In the genomic region with DNA sequence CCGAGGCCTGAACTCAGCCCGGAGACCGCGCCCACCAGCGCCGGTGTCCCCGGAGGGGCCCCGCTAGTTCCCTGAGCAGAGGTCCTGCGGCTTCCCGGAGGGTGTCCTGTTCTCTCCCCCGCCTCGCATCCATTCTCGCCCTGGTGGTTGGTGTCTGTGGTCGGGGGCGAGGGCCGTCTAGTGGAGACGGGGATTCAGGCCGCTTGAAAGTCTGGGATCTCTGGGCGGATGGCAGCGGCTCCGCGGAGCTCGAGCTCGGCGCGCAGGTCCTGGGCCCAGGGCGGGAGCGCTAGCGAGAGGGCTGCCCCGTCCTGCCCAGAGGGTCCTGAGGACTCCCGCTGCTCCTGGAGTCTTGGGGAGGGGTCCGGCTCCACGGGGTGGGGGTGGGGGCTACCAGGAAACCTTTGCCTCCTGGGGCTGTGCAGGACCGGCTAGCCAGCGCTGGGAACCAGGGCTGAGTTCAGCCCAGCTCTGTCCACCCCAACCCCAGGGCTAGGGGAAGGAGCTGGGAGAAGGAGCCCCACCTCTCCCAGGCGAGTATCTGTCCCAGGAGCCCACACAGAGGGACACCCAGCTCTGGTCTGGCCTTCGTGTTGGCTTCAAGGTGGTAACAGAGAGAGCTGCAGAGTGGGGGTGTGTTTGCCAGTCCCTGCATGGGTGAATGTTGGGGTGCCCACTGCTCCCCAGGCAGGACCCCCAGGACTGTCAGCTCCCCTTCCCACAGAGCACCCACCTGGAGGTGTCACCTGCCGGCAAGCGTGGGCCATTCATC, we compare ENCODE assay signal across 16 cellular contexts. TPM values are rescaled to one million over a fixed set of nuclear protein-coding genes. Genes with fewer than 3 reads are reported as not detected.
DNase-seq lines count a peak whose midpoint lies in the region; ATAC-seq and TF ChIP-seq lines count a peak whose summit lies in the region.
"Had no signal": no experiment of that assay in that cellular context is flagged by ENCODE, and none has a peak within 500 bp of the region (broad histone marks: within the 10 kb centered on the region; RNA-seq: fewer than 3 reads in every experiment).

No MANE protein-coding gene starts in this region.

- intact Hi-C loops in Calu3 (cut with micrococcal nuclease; ENCODE audit: unreplicated experiment), result no loop called here
- intact Hi-C loops in OCI-LY7 (cut with micrococcal nuclease; ENCODE audit: unreplicated experiment), result no loop called here

- H3K79me2 ChIP-seq in OCI-LY7 (ENCODE audit: insufficient read depth, low read depth, low read length) (no peaks in the 10 kb centered on the region), hepatocyte (no peaks in the 10 kb centered on the region)
- H3K79me2 ChIP-seq: parathyroid adenoma had no signal

- H3K4me3 Mint-ChIP-seq in Calu3 (ENCODE audit: low read depth, unreplicated experiment), result peak overlapping the region; percentile 47
- H3K4me3 Mint-ChIP-seq in nephron progenitor cell, result peak overlapping the region; percentile 58

- DNase-seq in Calu3 (no peak), OCI-LY7 (ENCODE audit: low spot score) (no peak), hepatocyte (ENCODE audit: low spot score) (peak; percentile 32), nephron progenitor cell (peak; percentile 63), A172 (ENCODE audit: low spot score) (no peak)
- no peak for DNase-seq in stimulated activated CD8-positive, alpha-beta memory T cell treated with anti-CD3 and anti-CD28 coated beads, Interleukin-4, amount 100 ng/mL, for 48 hours
- DNase-seq: anterior cingulate cortex, NCI-H2227 treated with DMSO at 0.1 percent for 48 hours had no signal

- CTCF ChIA-PET in Calu3 (lab: Charles Lee) (interaction anchor here (0.7 kb wide), 1 partner anchor 47 kb away, joined by 4 read pairs; no protein-coding TSS in a partner anchor), OCI-LY7 (lab: Charles Lee; ENCODE audit: unreplicated experiment) (no interaction called here)

- no TSS peak for BruUV-seq in Calu3 (replicated peaks; lab: Mats Ljungman, UMichigan)
- BruUV-seq in OCI-LY7 (replicated peaks; lab: Mats Ljungman, UMichigan), result no TSS peak

- no peaks in the 10 kb centered on the region for H3K9me2 ChIP-seq in OCI-LY7 (ENCODE audit: insufficient read depth, low read length)
- H3K9me2 ChIP-seq in hepatocyte (replicated peaks; ENCODE audit: insufficient read depth), result no peaks in the 10 kb centered on the region

- no peaks in the 10 kb centered on the region for H4K20me1 ChIP-seq in OCI-LY7 (ENCODE audit: insufficient read depth, low read length)
- H4K20me1 ChIP-seq in hepatocyte (ENCODE audit: insufficient read depth, poor library complexity, severe bottlenecking), result no peaks in the 10 kb centered on the region

- H3K4me1 Mint-ChIP-seq in Calu3 (ENCODE audit: low read depth, unreplicated experiment) (peaks cover 18% of the 10 kb centered on the region), nephron progenitor cell (peaks cover 19% of the 10 kb centered on the region)

- no peaks in the 10 kb centered on the region for H3K27me3 Mint-ChIP-seq in Calu3 (ENCODE audit: unreplicated experiment)
- H3K27me3 Mint-ChIP-seq in nephron progenitor cell (ENCODE audit: low read depth, poor library complexity), result peaks cover 29% of the 10 kb centered on the region

- WGBS in hepatocyte (ENCODE audit: low lambda C conversion rate, missing lambda C conversion rate), result 32% methylated on average over 35 of the region's 39 CpGs

- peaks cover 43% of the 10 kb centered on the region for H3K36me3 Mint-ChIP-seq in Calu3 (ENCODE audit: insufficient read depth, unreplicated experiment)
- peaks cover 4% of the 10 kb centered on the region for H3K36me3 Mint-ChIP-seq in nephron progenitor cell (ENCODE audit: low read depth)

- H3K9me3 Mint-ChIP-seq in Calu3 (ENCODE audit: low read depth, unreplicated experiment), result no peaks in the 10 kb centered on the region
- H3K9me3 Mint-ChIP-seq in nephron progenitor cell, result no peaks in the 10 kb centered on the region

- H3K36me3 ChIP-seq in OCI-LY7 (ENCODE audit: insufficient read depth, low read length) (peaks cover 11% of the 10 kb centered on the region), hepatocyte (replicated peaks; ENCODE audit: insufficient read depth, low read depth) (no peaks in the 10 kb centered on the region)

- H3K27ac Mint-ChIP-seq in Calu3 (ENCODE audit: unreplicated experiment) (peak overlapping the region; percentile 68), nephron progenitor cell (no peak overlapping the region)

- no peak for TF ChIP-seq CTCF in Calu3 (IDR thresholded peaks at IDR 0.05; ENCODE audit: unreplicated experiment)
- no peak for TF ChIP-seq CTCF in OCI-LY7 (conservative IDR thresholded peaks at IDR 0.05; ENCODE audit: low read length)
- no peak for TF ChIP-seq CTCF in hepatocyte (IDR thresholded peaks at IDR 0.05; ENCODE audit: poor library complexity)
- TF ChIP-seq CTCF in nephron progenitor cell (IDR thresholded peaks at IDR 0.05), result no peak

- H3K4me2 ChIP-seq in OCI-LY7 (ENCODE audit: low read length) (no peak overlapping the region), hepatocyte (peak overlapping the region; percentile 93)

- H3K9me3 ChIP-seq in OCI-LY7 (ENCODE audit: low read length) (no peaks in the 10 kb centered on the region; the same call in 1 of the 2 replicates), hepatocyte (ENCODE audit: low read depth) (no peaks in the 10 kb centered on the region)
- H3K9me3 ChIP-seq: SJSA1 had no signal

- H3K4me1 ChIP-seq in OCI-LY7 (ENCODE audit: insufficient read depth, low read length, poor library complexity, severe bottlenecking) (peaks cover 61% of the 10 kb centered on the region), hepatocyte (ENCODE audit: insufficient read depth) (peaks cover 18% of the 10 kb centered on the region)
- H3K4me1 ChIP-seq: parathyroid adenoma had no signal

- peak overlapping the region; percentile 62 for H3K27ac ChIP-seq in OCI-LY7 (ENCODE audit: low read depth, low read length, poor library complexity, severe bottlenecking)
- no peak overlapping the region for H3K27ac ChIP-seq in hepatocyte
- H3K27ac ChIP-seq: parathyroid adenoma, SJSA1 had no signal

- H3K27me3 ChIP-seq in hepatocyte, result no peaks in the 10 kb centered on the region
- H3K27me3 ChIP-seq: SJSA1 had no signal

- no peak overlapping the region for H2AFZ ChIP-seq in OCI-LY7 (ENCODE audit: low read length)
- no peak overlapping the region for H2AFZ ChIP-seq in hepatocyte
- H2AFZ ChIP-seq: parathyroid adenoma had no signal

- ATAC-seq in HG02970 (IDR thresholded peaks at IDR 0.05; ENCODE audit: low FRiP score, unreplicated experiment), result no peak
- ATAC-seq in HG02852 (IDR thresholded peaks at IDR 0.05; ENCODE audit: unreplicated experiment), result no peak

- POLR2A ChIA-PET in OCI-LY7 (lab: Charles Lee), result no interaction called here

- no peak overlapping the region for H3K4me3 ChIP-seq in OCI-LY7 (ENCODE audit: low read depth, low read length, poor library complexity, severe bottlenecking)
- no peak overlapping the region for H3K4me3 ChIP-seq in hepatocyte
- H3K4me3 ChIP-seq: SJSA1 had no signal

RNA-seq across cellular contexts. Expression of gene TOR4A, which starts 4.0 kb away (rescaled TPM):
- total RNA-seq in Calu3 (2022) (51.8 and 60.2 TPM in 2 replicates), OCI-LY7 (2022) (19.7 and 22.3 TPM in 2 replicates), hepatocyte (13.7 and 14.4 TPM in 2 replicates)
- 11.6 and 11.7 TPM in 2 replicates for total RNA-seq in OCI-LY7 (2014; rRNA removed; shearing (Covaris generic))
- polyA plus RNA-seq in hepatocyte, result 8.0 and 10.1 TPM in 2 replicates
- 79.6 and 94.5 TPM in 2 replicates for total RNA-seq in A172 (2014; rRNA removed; shearing (Covaris generic))

RNA-seq across cellular contexts. Expression of gene NRARP, which starts 20.5 kb away (rescaled TPM):
- 32.6 and 32.9 TPM in 2 replicates for total RNA-seq in Calu3 (2022)
- total RNA-seq in OCI-LY7 (2014; rRNA removed; shearing (Covaris generic)), result 6.9 TPM in 2 replicates
- 6.4 and 8.9 TPM in 2 replicates for total RNA-seq in OCI-LY7 (2022)
- total RNA-seq in hepatocyte, result 5.3 and 8.2 TPM in 2 replicates
- polyA plus RNA-seq in hepatocyte, result 13.1 and 18.7 TPM in 2 replicates
- 0.40 and 0.43 TPM in 2 replicates for total RNA-seq in A172 (2014; rRNA removed; shearing (Covaris generic))
- total RNA-seq: fibroblast of lung had no signal

RNA-seq across cellular contexts. Expression of gene NELFB, which starts 26.4 kb away (rescaled TPM):
- total RNA-seq in Calu3 (2022) (41.8 and 43.5 TPM in 2 replicates), OCI-LY7 (2022) (74.8 and 76.1 TPM in 2 replicates), hepatocyte (36.4 and 41.4 TPM in 2 replicates)
- 59.5 and 62.6 TPM in 2 replicates for total RNA-seq in OCI-LY7 (2014; rRNA removed; shearing (Covaris generic))
- 61.1 and 63.5 TPM in 2 replicates for polyA plus RNA-seq in hepatocyte
- 104 and 116 TPM in 2 replicates for total RNA-seq in A172 (2014; rRNA removed; shearing (Covaris generic))

RNA-seq across cellular contexts. Expression of gene STPG3, which starts 30.4 kb away (rescaled TPM):
- total RNA-seq in Calu3 (2022), result not detected in 2 replicates
- total RNA-seq in OCI-LY7 (2014; rRNA removed; shearing (Covaris generic)), result 0.73 TPM in 1 of 2 replicates, not detected in the other
- total RNA-seq in OCI-LY7 (2022), result 1.7 and 2.7 TPM in 2 replicates
- not detected in 2 replicates for total RNA-seq in hepatocyte
- polyA plus RNA-seq in hepatocyte, result 1.5 and 2.5 TPM in 2 replicates
- not detected in 2 replicates for total RNA-seq in A172 (2014; rRNA removed; shearing (Covaris generic))
- total RNA-seq: dermis microvascular lymphatic vessel endothelial cell, fibroblast of lung, HT1080, mononuclear cell, SJSA1 had no signal
- polyA plus RNA-seq: fibroblast of lung had no signal

RNA-seq across cellular contexts. Expression of gene TUBB4B, which starts 40.4 kb away (rescaled TPM):
- total RNA-seq in Calu3 (2022) (360 and 383 TPM in 2 replicates), OCI-LY7 (2022) (402 and 443 TPM in 2 replicates), hepatocyte (309 and 313 TPM in 2 replicates)
- 376 and 417 TPM in 2 replicates for total RNA-seq in OCI-LY7 (2014; rRNA removed; shearing (Covaris generic))
- 388 and 446 TPM in 2 replicates for polyA plus RNA-seq in hepatocyte
- 599 and 717 TPM in 2 replicates for total RNA-seq in A172 (2014; rRNA removed; shearing (Covaris generic))

Comparison
In these comparisons a context has a peak if more than half of its experiments do, and no peak if none do; other contexts are left out.
1. DNase-seq: peak in hepatocyte (single experiment) and nephron progenitor cell (single experiment); none in Calu3 (single experiment), OCI-LY7 (single experiment), stimulated activated CD8-positive, alpha-beta memory T cell treated with anti-CD3 and anti-CD28 coated beads, Interleukin-4, amount 100 ng/mL, for 48 hours (single experiment) and A172 (single experiment).